Comparison of ENCODE assay signal across 9 cellular contexts in the genomic region with DNA sequence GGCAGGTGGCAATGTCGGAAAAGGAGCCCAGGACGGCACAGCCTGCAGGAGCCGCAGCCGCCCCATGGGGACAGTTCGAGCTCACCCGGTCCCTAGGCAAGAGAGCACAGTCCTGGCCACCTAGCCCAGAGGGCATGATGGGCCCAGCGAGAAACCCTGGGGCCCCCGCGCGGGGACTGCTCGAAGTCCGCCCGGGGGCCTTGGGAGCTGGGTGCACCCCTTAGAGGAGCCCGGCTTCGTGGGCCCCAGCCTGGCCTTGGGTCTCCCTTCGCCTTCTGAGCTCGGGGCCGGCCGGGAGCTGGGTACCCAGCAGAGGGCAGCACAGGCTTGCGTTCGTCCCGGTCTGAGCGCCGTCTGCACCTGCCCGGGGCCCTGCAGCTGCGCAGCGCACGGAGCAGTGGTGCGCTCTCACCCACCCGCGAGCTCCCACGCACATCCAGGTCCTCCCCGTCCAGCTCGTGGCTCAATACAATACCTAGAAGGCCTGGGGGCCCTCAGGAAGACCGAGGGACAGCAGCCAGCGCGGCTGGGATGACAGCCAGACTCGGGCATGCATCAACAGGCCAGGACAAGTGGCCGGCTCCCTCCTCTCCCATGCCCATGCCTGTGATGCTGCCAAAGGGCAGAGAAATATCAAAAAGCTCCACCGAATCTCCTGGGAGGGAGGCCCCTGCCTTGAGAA.
DNase-seq lines count a peak whose midpoint lies in the region; ATAC-seq and TF ChIP-seq lines count a peak whose summit lies in the region.
"Had no signal": no experiment of that assay in that cellular context is flagged by ENCODE, and none has a peak within 500 bp of the region (broad histone marks: within the 10 kb centered on the region; RNA-seq: fewer than 3 reads in every experiment).

No MANE protein-coding gene starts in this region.

- H3K9me3 Mint-ChIP-seq in HFFc6, result no peaks in the 10 kb centered on the region

- WGBS in adrenal gland, 4 donors, result 8 to 53% (median 13%) methylated on average over 9 to 40 of the region's 40 CpGs

- H3K36me3 Mint-ChIP-seq in HFFc6 (ENCODE audit: low read depth), result no peaks in the 10 kb centered on the region

- DNase-seq in GM10266 (ENCODE audit: extremely low spot score) (peak; percentile 75), HFFc6 (peak; percentile 29), NAMALWA (ENCODE audit: low spot score) (peak; percentile 89), T follicular helper cell (ENCODE audit: low read depth) (peak; percentile 48), adrenal gland (peak; percentile 52 to 86 (median 72)), right atrium auricular region (ENCODE audit: low spot score) (no peak), retinal pigment epithelial cell (ENCODE audit: low read depth) (no peak)

- TF ChIP-seq POLR2A in adrenal gland (IDR thresholded peaks at IDR 0.05), result no peak

- no peak for ATAC-seq in HG02840 (IDR thresholded peaks at IDR 0.05; ENCODE audit: low FRiP score, unreplicated experiment)

- intact Hi-C loops in adrenal gland (cut with DNase I), result loop anchor here in 1 of 2 donors (5.0 kb wide), 1 partner anchor 96 kb away; the partner anchor contains the start of gene MALT1

- H3K4me3 ChIP-seq in adrenal gland, result peak overlapping the region in 1 of 4 donors; percentile 42
- peak overlapping the region in 1 of 2 donors; percentile 31 for H3K4me3 ChIP-seq in right atrium auricular region
- peak overlapping the region; percentile 43 for H3K4me3 ChIP-seq in retinal pigment epithelial cell (ENCODE audit: low read length)

- peak overlapping the region; percentile 82 for H3K4me3 Mint-ChIP-seq in HFFc6

- no peak overlapping the region for H3K27ac Mint-ChIP-seq in HFFc6

- H3K27me3 ChIP-seq in adrenal gland (no peaks in the 10 kb centered on the region), right atrium auricular region (no peaks in the 10 kb centered on the region)

- H3K27ac ChIP-seq in adrenal gland (no peak overlapping the region), right atrium auricular region (peak overlapping the region; percentile 22 to 57)
- H3K27ac ChIP-seq: neutrophil had no signal

- H3K27me3 Mint-ChIP-seq in HFFc6 (ENCODE audit: insufficient read depth), result peaks cover 22% of the 10 kb centered on the region

- H3K9me3 ChIP-seq in adrenal gland (replicated peaks in 1 of 3) (no peaks in the 10 kb centered on the region), right atrium auricular region (no peaks in the 10 kb centered on the region)
- H3K9me3 ChIP-seq: neutrophil had no signal

- peak; percentile 86 for TF ChIP-seq CTCF in GM10266 (IDR thresholded peaks at IDR 0.05; ENCODE audit: control insufficient read depth, insufficient read depth, low read depth, missing control alignments)
- TF ChIP-seq CTCF in HFFc6 (IDR thresholded peaks at IDR 0.05), result peak; percentile 92
- peak; percentile 47 to 81 (median 65) for TF ChIP-seq CTCF in adrenal gland (IDR thresholded peaks at IDR 0.05)
- TF ChIP-seq CTCF in right atrium auricular region (IDR thresholded peaks at IDR 0.05), result peak; percentile 75 to 92
- peak; percentile 78 for TF ChIP-seq CTCF in retinal pigment epithelial cell (conservative IDR thresholded peaks at IDR 0.05; ENCODE audit: low read depth, low read length)

- peaks cover 9% of the 10 kb centered on the region for H3K4me1 Mint-ChIP-seq in HFFc6 (ENCODE audit: low read depth)

- H3K4me1 ChIP-seq in adrenal gland (replicated peaks in 1 of 2) (peaks cover 0 to 10% of the 10 kb centered on the region in 2 donors), right atrium auricular region (peaks cover 0 to 30% of the 10 kb centered on the region in 2 donors)

- H3K36me3 ChIP-seq in adrenal gland (replicated peaks in 1 of 2), result no peaks in the 10 kb centered on the region
- no peaks in the 10 kb centered on the region for H3K36me3 ChIP-seq in right atrium auricular region
- H3K36me3 ChIP-seq: neutrophil had no signal

Comparison
In these comparisons a context has a peak if more than half of its experiments do, and no peak if none do; other contexts are left out.
1. DNase-seq: peak in GM10266 (single experiment), HFFc6 (single experiment), NAMALWA (single experiment), T follicular helper cell (single experiment) and adrenal gland (7 of 7); none in right atrium auricular region (single experiment) and retinal pigment epithelial cell (single experiment).
2. H3K27ac ChIP-seq: peak in right atrium auricular region (2 of 2); none in adrenal gland (0 of 5).
3. Peak in every context shown above with its lines, with median percentiles within 50 percentile points of each other: CTCF ChIP-seq.